Comparison of ENCODE assay signal across 25 cellular contexts in genomic region chr1:6912507-6912906, GRCh38.
DNase-seq lines count a peak whose midpoint lies in the region; ATAC-seq, FAIRE-seq and TF ChIP-seq lines count a peak whose summit lies in the region.
"Had no signal": no experiment of that assay in that cellular context is flagged by ENCODE, and none has a peak within 500 bp of the region (broad histone marks: within the 10 kb centered on the region; RNA-seq: fewer than 3 reads in every experiment).

No MANE protein-coding gene starts in this region.

- no peak for TF ChIP-seq POLR2A in GM12891 (IDR thresholded peaks at IDR 0.05; ENCODE audit: low read depth, low read length)

- no peaks in the 10 kb centered on the region for H3K4me1 ChIP-seq in lower lobe of right lung
- H3K4me1 ChIP-seq: gastroesophageal sphincter, Peyer's patch had no signal

- H3K9me3 ChIP-seq in lower lobe of right lung, result peaks cover 3% of the 10 kb centered on the region
- H3K9me3 ChIP-seq: Peyer's patch, SJCRH30 had no signal

- peaks cover 4% of the 10 kb centered on the region for H3K36me3 Mint-ChIP-seq in WTC11
- H3K36me3 Mint-ChIP-seq: activated naive CD8-positive, alpha-beta T cell treated with anti-CD3 and anti-CD28 coated beads for 36 hours; stimulated activated memory B cell treated with anti-CD40 and anti-IgM and Interleukin-4, amounts not matched to agents 10 μg/mL and 1 μg/mL and 100 μg/mL, for 72 hours had no signal

- POLR2A ChIA-PET in WTC11 (lab: Charles Lee), result no interaction called here

- CTCF ChIA-PET in WTC11 (lab: Charles Lee), result interaction anchor here (0.6 to 2.1 kb wide), 5 partner anchors 42 to 211 kb away, joined by 3 to 7 read pairs (median 3); partner anchors contain the start of gene DNAJC11

- no peaks in the 10 kb centered on the region for H3K36me3 ChIP-seq in H7 (replicated peaks; ENCODE audit: control insufficient read depth, insufficient read depth, low read length)
- no peaks in the 10 kb centered on the region for H3K36me3 ChIP-seq in lower lobe of right lung
- H3K36me3 ChIP-seq: gastroesophageal sphincter, Peyer's patch, SJCRH30 had no signal

- H3K4me1 Mint-ChIP-seq in WTC11, result peaks cover 42% of the 10 kb centered on the region
- H3K4me1 Mint-ChIP-seq: stimulated activated memory B cell treated with anti-CD40 and anti-IgM and Interleukin-4, amounts not matched to agents 10 μg/mL and 1 μg/mL and 100 μg/mL, for 72 hours had no signal

- H3K27ac Mint-ChIP-seq in WTC11, result no peak overlapping the region
- H3K27ac Mint-ChIP-seq: activated naive CD8-positive, alpha-beta T cell treated with anti-CD3 and anti-CD28 coated beads for 36 hours; activated T-helper 17 cell treated with anti-CD3 and anti-CD28 coated beads, Interleukin-2, amount 50 U/mL, for 72 hours; CD4-positive, CD25-positive, alpha-beta regulatory T cell; HFFc6; stimulated activated memory B cell treated with anti-CD40 and anti-IgM and Interleukin-4, amounts not matched to agents 10 μg/mL and 1 μg/mL and 100 μg/mL, for 72 hours had no signal

- intact Hi-C loops in lower lobe of right lung (cut with DNase I) (no loop called here), sciatic nerve (cut with DNase I) (no loop called here)

- DNase-seq in H7 (peak; percentile 57), WTC11 (ENCODE audit: low spot score) (no peak), lower lobe of right lung (no peak), sciatic nerve (ENCODE audit: low spot score) (peak; percentile 53), GM20000 (ENCODE audit: low spot score) (no peak), GM12891 (ENCODE audit: insufficient read length, low spot score) (no peak), NCI-H226 (no peak), cerebellar nuclear complex (lab: John Stamatoyannopoulos, UW) (no peak)
- DNase-seq: activated CD8-positive, alpha-beta memory T cell treated with anti-CD3 and anti-CD28 coated beads, Interleukin-2, amount 50 U/mL, for 4 hours; activated naive CD8-positive, alpha-beta T cell treated with anti-CD3 and anti-CD28 coated beads for 36 hours; CD4-positive, CD25-positive, alpha-beta regulatory T cell; DMS 273 treated with DMSO at 0.1 percent for 48 hours; effector memory CD4-positive, alpha-beta T cell; HFFc6; nephron progenitor cell; Peyer's patch; T-helper 1 cell had no signal

- FAIRE-seq in GM12891 (lab: Jason Lieb, UNC), result no peak
- FAIRE-seq: G401.6, keratinocyte had no signal

- TF ChIP-seq CTCF in WTC11 (IDR thresholded peaks at IDR 0.05), result no peak
- no peak for TF ChIP-seq CTCF in lower lobe of right lung (IDR thresholded peaks at IDR 0.05)
- no peak for TF ChIP-seq CTCF in GM20000 (IDR thresholded peaks at IDR 0.05; ENCODE audit: extremely low read depth, missing control alignments)

- no peak overlapping the region for H3K4me3 Mint-ChIP-seq in WTC11
- H3K4me3 Mint-ChIP-seq: activated naive CD8-positive, alpha-beta T cell treated with anti-CD3 and anti-CD28 coated beads for 36 hours; activated T-helper 17 cell treated with anti-CD3 and anti-CD28 coated beads, Interleukin-2, amount 50 U/mL, for 72 hours; HFFc6; stimulated activated memory B cell treated with anti-CD40 and anti-IgM and Interleukin-4, amounts not matched to agents 10 μg/mL and 1 μg/mL and 100 μg/mL, for 72 hours had no signal

- H3K9me3 Mint-ChIP-seq in WTC11, result peaks cover 5% of the 10 kb centered on the region

- peaks cover 3% of the 10 kb centered on the region; the same call in 1 of the 2 replicates for H3K27me3 Mint-ChIP-seq in WTC11 (ENCODE audit: low read depth)

- peak overlapping the region; percentile 11 for H3K27ac ChIP-seq in lower lobe of right lung
- H3K27ac ChIP-seq: gastroesophageal sphincter, SJCRH30, VCaP had no signal

- peak; percentile 54 for ATAC-seq in WTC11
- peak in 1 of 2 donors; percentile 9 for ATAC-seq in lower lobe of right lung
- ATAC-seq in sciatic nerve, result peak; percentile 64
- ATAC-seq: activated T-helper 17 cell treated with anti-CD3 and anti-CD28 coated beads, Interleukin-2, amount 50 U/mL, for 72 hours; stimulated activated memory B cell treated with anti-CD40 and anti-IgM and Interleukin-4, amounts not matched to agents 10 μg/mL and 1 μg/mL and 100 μg/mL, for 72 hours had no signal

- no peaks in the 10 kb centered on the region; the same call in 1 of the 2 replicates for H3K27me3 ChIP-seq in H7 (ENCODE audit: control insufficient read depth, insufficient read depth, low read length)
- H3K27me3 ChIP-seq in lower lobe of right lung (ENCODE audit: low read depth), result peaks cover 8% of the 10 kb centered on the region
- H3K27me3 ChIP-seq: Peyer's patch had no signal

- H3K4me3 ChIP-seq in H7 (ENCODE audit: insufficient read depth, low read depth, low read length) (no peak overlapping the region), lower lobe of right lung (no peak overlapping the region)
- H3K4me3 ChIP-seq: gastroesophageal sphincter, Peyer's patch, SJCRH30, skin epidermis had no signal

TF ChIP-seq in WTC11, 78 proteins besides CTCF, POLR2A, EP300 and RAD21 (continues in another document):
- TF ChIP-seq ERG (CRISPR knock-in tag; IDR thresholded peaks at IDR 0.05) (no peak), SMAD3 (CRISPR knock-in tag; IDR thresholded peaks at IDR 0.05; ENCODE audit: borderline replicate concordance) (no peak)

TF ChIP-seq in GM12891, 5 proteins besides CTCF, POLR2A, EP300 and RAD21:
- TF ChIP-seq SPI1 (IDR thresholded peaks at IDR 0.05; ENCODE audit: low read depth, low read length) (no peak), PAX5 (IDR thresholded peaks at IDR 0.05; ENCODE audit: insufficient read depth, low read length, severe bottlenecking) (no peak), POU2F2 (IDR thresholded peaks at IDR 0.05; ENCODE audit: low read depth, low read length) (no peak), POLR2AphosphoS5 (IDR thresholded peaks at IDR 0.05; ENCODE audit: low read depth, low read length) (no peak), TAF1 (IDR thresholded peaks at IDR 0.05; ENCODE audit: low read depth, low read length) (no peak)
TF ChIP-seq in GM12891: peak in this region for 0.

Comparison
In these comparisons a context has a peak if more than half of its experiments do, and no peak if none do; other contexts are left out.
1. DNase-seq: peak in H7 (single experiment) and sciatic nerve (single experiment); none in WTC11 (single experiment), lower lobe of right lung (single experiment), GM20000 (single experiment), GM12891 (single experiment), NCI-H226 (single experiment) and cerebellar nuclear complex (0 of 2).